In the genomic region with DNA sequence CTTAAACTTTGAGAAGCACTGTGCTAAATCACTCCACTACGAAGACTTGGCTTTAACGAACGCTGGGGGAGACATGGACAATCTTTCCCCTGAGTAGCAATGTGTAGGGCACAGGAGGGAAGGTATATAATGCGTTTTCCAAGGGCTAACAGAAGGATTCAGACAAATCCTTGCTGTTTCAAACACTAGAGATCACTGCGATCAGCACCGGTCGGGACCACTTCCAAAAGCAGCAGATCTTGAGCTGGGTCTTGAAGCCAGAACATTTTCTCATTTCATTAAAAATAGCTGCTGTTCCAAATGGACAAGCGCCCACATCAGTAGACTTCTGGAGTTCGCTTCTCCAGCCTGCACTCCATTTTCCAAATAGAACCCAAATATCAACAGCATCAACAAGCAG, we compare ENCODE assay signal across 8 cellular contexts.
A peak's percentile ranks its signal among the peaks of the same experiment; 100 is the strongest.
DNase-seq lines count a peak whose midpoint lies in the region; ATAC-seq, FAIRE-seq and TF ChIP-seq lines count a peak whose summit lies in the region.

No MANE protein-coding gene starts in this region.

- no peaks in the 10 kb centered on the region for H3K9me3 Mint-ChIP-seq in activated T-cell treated with anti-CD3 and anti-CD28 coated beads, Interleukin-2, amount 50 U/mL, for 72 hours
- H3K9me3 Mint-ChIP-seq in activated naive CD8-positive, alpha-beta T cell treated with anti-CD3 and anti-CD28 coated beads for 36 hours = peaks cover 8% of the 10 kb centered on the region
- H3K9me3 Mint-ChIP-seq in mesothelial cell of epicardium = no peaks in the 10 kb centered on the region

- H3K27me3 ChIP-seq in thyroid gland = no peaks in the 10 kb centered on the region

- peaks cover 0 to 2% of the 10 kb centered on the region in 2 donors for H3K36me3 Mint-ChIP-seq in activated T-cell treated with anti-CD3 and anti-CD28 coated beads, Interleukin-2, amount 50 U/mL, for 72 hours (ENCODE audit: insufficient read depth in 2 of 2)
- H3K36me3 Mint-ChIP-seq in activated naive CD8-positive, alpha-beta T cell treated with anti-CD3 and anti-CD28 coated beads for 36 hours = peaks cover 3% of the 10 kb centered on the region
- H3K36me3 Mint-ChIP-seq in mesothelial cell of epicardium = no peaks in the 10 kb centered on the region

- FAIRE-seq in H54 (lab: Jason Lieb, UNC) = no peak

- H3K27me3 Mint-ChIP-seq in activated T-cell treated with anti-CD3 and anti-CD28 coated beads, Interleukin-2, amount 50 U/mL, for 72 hours (ENCODE audit: low read depth) = peaks cover 31% of the 10 kb centered on the region
- no peaks in the 10 kb centered on the region for H3K27me3 Mint-ChIP-seq in activated naive CD8-positive, alpha-beta T cell treated with anti-CD3 and anti-CD28 coated beads for 36 hours
- H3K27me3 Mint-ChIP-seq in mesothelial cell of epicardium (ENCODE audit: low read depth) = peaks cover 61% of the 10 kb centered on the region

- no peaks in the 10 kb centered on the region for H3K36me3 ChIP-seq in thyroid gland

- ATAC-seq in activated T-cell treated with anti-CD3 and anti-CD28 coated beads, Interleukin-2, amount 50 U/mL, for 72 hours (replicated peaks in 1 of 2) = no peak

- intact Hi-C loops in thyroid gland (cut with DNase I) = no loop called here

- TF ChIP-seq CTCF in mesothelial cell of epicardium (IDR thresholded peaks at IDR 0.05; ENCODE audit: unreplicated experiment) (no peak), thyroid gland (IDR thresholded peaks at IDR 0.05) (no peak)

- DNase-seq in activated T-cell treated with anti-CD3 and anti-CD28 coated beads, Interleukin-2, amount 50 U/mL, for 72 hours = no peak
- DNase-seq in activated T-cell treated with anti-CD3 and anti-CD28 coated beads, Interleukin-2, amount 50 U/mL, for 48 hours = no peak
- no peak for DNase-seq in activated naive CD8-positive, alpha-beta T cell treated with anti-CD3 and anti-CD28 coated beads for 36 hours
- DNase-seq in mesothelial cell of epicardium (ENCODE audit: low spot score in 2 of 2, unreplicated experiment in 2 of 2) (no peak), thyroid gland (peak; percentile 21 to 29), NCI-H1092 (lab: John Stamatoyannopoulos, UW) (no peak), NCI-H510A treated with DMSO at 0.1 percent for 48 hours (lab: John Stamatoyannopoulos, UW) (no peak), H54 (ENCODE audit: insufficient read length, low spot score) (no peak)

- H3K4me1 Mint-ChIP-seq in activated T-cell treated with anti-CD3 and anti-CD28 coated beads, Interleukin-2, amount 50 U/mL, for 72 hours (ENCODE audit: low read depth) = peaks cover 27% of the 10 kb centered on the region
- peaks cover 43% of the 10 kb centered on the region for H3K4me1 Mint-ChIP-seq in activated naive CD8-positive, alpha-beta T cell treated with anti-CD3 and anti-CD28 coated beads for 36 hours
- H3K4me1 Mint-ChIP-seq in mesothelial cell of epicardium = peaks cover 27% of the 10 kb centered on the region

- no peaks in the 10 kb centered on the region for H3K9me3 ChIP-seq in thyroid gland

- H3K4me3 ChIP-seq in thyroid gland (replicated peaks in 1 of 3) = peak overlapping the region in 1 of 3 donors; percentile 55

- peak overlapping the region; percentile 58 for H3K27ac Mint-ChIP-seq in activated T-cell treated with anti-CD3 and anti-CD28 coated beads, Interleukin-2, amount 50 U/mL, for 72 hours
- H3K27ac Mint-ChIP-seq in activated naive CD8-positive, alpha-beta T cell treated with anti-CD3 and anti-CD28 coated beads for 36 hours = no peak overlapping the region
- H3K27ac Mint-ChIP-seq in mesothelial cell of epicardium = peak overlapping the region; percentile 22

- H3K4me1 ChIP-seq in thyroid gland = no peaks in the 10 kb centered on the region

- peak overlapping the region; percentile 89 to 94 for H3K4me3 Mint-ChIP-seq in activated T-cell treated with anti-CD3 and anti-CD28 coated beads, Interleukin-2, amount 50 U/mL, for 72 hours
- peak overlapping the region; percentile 88 for H3K4me3 Mint-ChIP-seq in activated naive CD8-positive, alpha-beta T cell treated with anti-CD3 and anti-CD28 coated beads for 36 hours
- peak overlapping the region; percentile 80 for H3K4me3 Mint-ChIP-seq in mesothelial cell of epicardium

- H3K27ac ChIP-seq in thyroid gland = no peak overlapping the region

- TF ChIP-seq POLR2A in thyroid gland (IDR thresholded peaks at IDR 0.05) (no peak), H54 (IDR thresholded peaks at IDR 0.05; ENCODE audit: low read depth, low read length) (no peak)

- WGBS in thyroid gland, 2 donors = 33 to 45% methylated on average over 9 of the region's 9 CpGs

Comparison
In these comparisons a context has a peak if more than half of its experiments do, and no peak if none do; other contexts are left out.
1. DNase-seq: peak in thyroid gland (2 of 2); none in activated T-cell treated with anti-CD3 and anti-CD28 coated beads, Interleukin-2, amount 50 U/mL, for 72 hours (0 of 2), activated T-cell treated with anti-CD3 and anti-CD28 coated beads, Interleukin-2, amount 50 U/mL, for 48 hours (0 of 2), activated naive CD8-positive, alpha-beta T cell treated with anti-CD3 and anti-CD28 coated beads for 36 hours (single experiment), mesothelial cell of epicardium (0 of 2), NCI-H1092 (single experiment), NCI-H510A treated with DMSO at 0.1 percent for 48 hours (single experiment) and H54 (single experiment).
2. Peak in every context shown above with its lines, with median percentiles within 50 percentile points of each other: H3K4me3 Mint-ChIP-seq.